ENCODE assay signal across 9 cellular contexts in the genomic region with DNA sequence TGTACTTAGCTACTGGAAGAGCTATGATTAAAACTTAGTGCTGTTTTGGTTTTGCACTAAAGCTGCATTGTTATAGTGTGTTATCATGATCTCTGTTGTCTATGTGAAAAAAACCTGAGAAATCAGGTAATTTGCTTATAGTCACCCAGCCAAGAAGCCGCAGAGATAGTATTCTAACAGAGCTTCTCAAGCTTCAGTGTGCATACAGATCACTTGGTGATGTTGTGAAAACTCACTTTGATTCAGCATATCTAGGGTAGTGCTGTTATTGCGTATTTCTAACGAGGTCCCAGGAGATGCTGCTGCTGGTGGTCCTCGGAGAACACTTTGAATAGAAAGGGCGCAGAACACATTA.
A peak's percentile ranks its signal among the peaks of the same experiment; 100 is the strongest.
DNase-seq lines count a peak whose midpoint lies in the region; ATAC-seq and TF ChIP-seq lines count a peak whose summit lies in the region.
"Had no signal": no experiment of that assay in that cellular context is flagged by ENCODE, and none has a peak within 500 bp of the region (broad histone marks: within the 10 kb centered on the region; RNA-seq: fewer than 3 reads in every experiment).

No MANE protein-coding gene starts in this region.

- no peaks in the 10 kb centered on the region for H3K27me3 Mint-ChIP-seq in activated naive CD8-positive, alpha-beta T cell treated with anti-CD3 and anti-CD28 coated beads, Interleukin-2, amount 10 ng/mL, durations not matched to agents 7 days and 5 days
- no peaks in the 10 kb centered on the region for H3K27me3 Mint-ChIP-seq in endodermal cell (ENCODE audit: insufficient read depth)

- H3K4me3 Mint-ChIP-seq in activated naive CD8-positive, alpha-beta T cell treated with anti-CD3 and anti-CD28 coated beads, Interleukin-2, amount 10 ng/mL, durations not matched to agents 7 days and 5 days: peak overlapping the region; percentile 67
- no peak overlapping the region for H3K4me3 Mint-ChIP-seq in endodermal cell

- POLR2A ChIA-PET in activated naive CD8-positive, alpha-beta T cell treated with anti-CD3 and anti-CD28 coated beads, Interleukin-2, amount 10 ng/mL, durations not matched to agents 7 days and 5 days (lab: Charles Lee): interaction anchor here (0.5 to 2.6 kb wide), 16 partner anchors 12 to 1362 kb away, joined by 3 to 19 read pairs (median 5); partner anchors contain the start of genes BBIP1, PDCD4 and SHOC2

- peaks cover 21% of the 10 kb centered on the region for H3K36me3 ChIP-seq in endodermal cell (ENCODE audit: control insufficient read depth, insufficient read depth, low read length)

- no peaks in the 10 kb centered on the region for H3K27me3 ChIP-seq in endodermal cell (ENCODE audit: control insufficient read depth, insufficient read depth, low read length, poor library complexity, severe bottlenecking)

- peak; percentile 15 for DNase-seq in NCI-H1694 treated with DMSO at 0.1 percent for 48 hours (lab: John Stamatoyannopoulos, UW)
- no peak for DNase-seq in NCI-H1694 (lab: John Stamatoyannopoulos, UW)
- DNase-seq in activated naive CD8-positive, alpha-beta T cell treated with anti-CD3 and anti-CD28 coated beads, Interleukin-2, amount 10 ng/mL, durations not matched to agents 7 days and 5 days: no peak
- no peak for DNase-seq in substantia nigra (lab: John Stamatoyannopoulos, UW)
- DNase-seq in endodermal cell: no peak
- DNase-seq in NCI-H774 (lab: John Stamatoyannopoulos, UW): no peak
- no peak for DNase-seq in ureter (ENCODE audit: low spot score)

- WGBS in endodermal cell (ENCODE audit: insufficient coverage in 1 of 2, insufficient read length in 1 of 2), 2 experiments: 97% methylated on average over 4 to 5 of the region's 5 CpGs

- peaks cover 2% of the 10 kb centered on the region for H3K9me3 Mint-ChIP-seq in activated naive CD8-positive, alpha-beta T cell treated with anti-CD3 and anti-CD28 coated beads, Interleukin-2, amount 10 ng/mL, durations not matched to agents 7 days and 5 days
- H3K9me3 Mint-ChIP-seq in endodermal cell: no peaks in the 10 kb centered on the region

- H3K9me3 ChIP-seq in endodermal cell (ENCODE audit: control insufficient read depth, low read length): no peaks in the 10 kb centered on the region

- H3K9ac ChIP-seq in endodermal cell (ENCODE audit: extremely low read depth, low read length, poor library complexity, severe bottlenecking): no peak overlapping the region

- ATAC-seq in HG02981 (IDR thresholded peaks at IDR 0.05; ENCODE audit: unreplicated experiment): peak; percentile 48
- no peak for ATAC-seq in activated naive CD8-positive, alpha-beta T cell treated with anti-CD3 and anti-CD28 coated beads, Interleukin-2, amount 10 ng/mL, durations not matched to agents 7 days and 5 days (ENCODE audit: low read depth)

- H3K4me3 ChIP-seq in endodermal cell (ENCODE audit: low read length): no peak overlapping the region

- H3K27ac Mint-ChIP-seq in activated naive CD8-positive, alpha-beta T cell treated with anti-CD3 and anti-CD28 coated beads, Interleukin-2, amount 10 ng/mL, durations not matched to agents 7 days and 5 days: peak overlapping the region; percentile 86
- no peak overlapping the region for H3K27ac Mint-ChIP-seq in endodermal cell

- H3K36me3 Mint-ChIP-seq in activated naive CD8-positive, alpha-beta T cell treated with anti-CD3 and anti-CD28 coated beads, Interleukin-2, amount 10 ng/mL, durations not matched to agents 7 days and 5 days: peaks cover 4% of the 10 kb centered on the region
- H3K36me3 Mint-ChIP-seq in endodermal cell (ENCODE audit: low read depth): peaks cover 9% of the 10 kb centered on the region

- peaks cover 32% of the 10 kb centered on the region for H3K4me1 Mint-ChIP-seq in activated naive CD8-positive, alpha-beta T cell treated with anti-CD3 and anti-CD28 coated beads, Interleukin-2, amount 10 ng/mL, durations not matched to agents 7 days and 5 days
- H3K4me1 Mint-ChIP-seq in endodermal cell: peaks cover 17% of the 10 kb centered on the region

- H3K27ac ChIP-seq in substantia nigra (ENCODE audit: low read depth, low read length, poor library complexity, severe bottlenecking) (peak overlapping the region; percentile 13), endodermal cell (ENCODE audit: low read depth, low read length) (no peak overlapping the region)
- H3K27ac ChIP-seq: 22Rv1 had no signal

- no peaks in the 10 kb centered on the region for H3K4me1 ChIP-seq in endodermal cell (ENCODE audit: control insufficient read depth, insufficient read depth, low read length)

- no peak for TF ChIP-seq CTCF in endodermal cell (conservative IDR thresholded peaks at IDR 0.05)
